Comparison of ENCODE assay signal across 1 cellular context in genomic region chrX:14872851-14873675, GRCh38.
TF ChIP-seq lines count a peak whose summit lies in the region.

FANCB (minus strand) TSS chrX:14873069; CDS start chrX:14865510, 7,559 bp downstream.
MOSPD2 (plus strand) TSS chrX:14873421; CDS start chrX:14873529, 108 bp downstream.

TF ChIP-seq in K562, 482 proteins besides CTCF, POLR2A, EP300 and RAD21 (continued from another document and continues in another):
- peak; percentile 21 for TF ChIP-seq E2F8 (IDR thresholded peaks at IDR 0.05; ENCODE audit: low read depth, partially characterized antibody)
- no peak for TF ChIP-seq ZNF311 (CRISPR knock-in tag; IDR thresholded peaks at IDR 0.05)
- TF ChIP-seq ETS1 (conservative IDR thresholded peaks at IDR 0.05; ENCODE audit: control insufficient read depth, low read depth, low read length): no peak
- peak; percentile 57 for TF ChIP-seq CCNT2 (IDR thresholded peaks at IDR 0.05; ENCODE audit: borderline replicate concordance, extremely low read depth, insufficient read length, low read depth, low read length)
- TF ChIP-seq CREB3 (tag; conservative IDR thresholded peaks at IDR 0.05; ENCODE audit: low read depth): no peak
- no peak for TF ChIP-seq NCOA4 (IDR thresholded peaks at IDR 0.05; ENCODE audit: partially characterized antibody)
- no peak for TF ChIP-seq MAFK (IDR thresholded peaks at IDR 0.05; ENCODE audit: low read length)
- TF ChIP-seq OTX1 (CRISPR knock-in tag; IDR thresholded peaks at IDR 0.05): no peak
- no peak for TF ChIP-seq NFATC3 (IDR thresholded peaks at IDR 0.05)
- no peak for TF ChIP-seq THAP7 (CRISPR knock-in tag; IDR thresholded peaks at IDR 0.05)
- TF ChIP-seq GTF2A2 (tag; IDR thresholded peaks at IDR 0.05): no peak
- TF ChIP-seq KHSRP (IDR thresholded peaks at IDR 0.05): no peak
- TF ChIP-seq NR0B1 (IDR thresholded peaks at IDR 0.05; ENCODE audit: partially characterized antibody): no peak
- TF ChIP-seq ZNF239 (CRISPR knock-in tag; IDR thresholded peaks at IDR 0.05): no peak
- no peak for TF ChIP-seq MCM5 (IDR thresholded peaks at IDR 0.05; ENCODE audit: low read depth)
- no peak for TF ChIP-seq CBX1 (IDR thresholded peaks at IDR 0.05; ENCODE audit: low read depth)
- TF ChIP-seq NR2C1 (IDR thresholded peaks at IDR 0.05): no peak
- TF ChIP-seq NR2C1 (tag; IDR thresholded peaks at IDR 0.05): no peak
- TF ChIP-seq SMAD2 (IDR thresholded peaks at IDR 0.05; ENCODE audit: low read depth, low read length): no peak
- TF ChIP-seq ATF1 (CRISPR knock-in tag; IDR thresholded peaks at IDR 0.05): peak; percentile 55
- peak; percentile 82 for TF ChIP-seq ATF1 (tag; IDR thresholded peaks at IDR 0.05)
- TF ChIP-seq ZBTB9 (CRISPR knock-in tag; IDR thresholded peaks at IDR 0.05): no peak
- TF ChIP-seq RFX7 (CRISPR knock-in tag; IDR thresholded peaks at IDR 0.05): no peak
- no peak for TF ChIP-seq ZNF23 (CRISPR knock-in tag; IDR thresholded peaks at IDR 0.05)
- no peak for TF ChIP-seq ZNF76 (CRISPR knock-in tag; IDR thresholded peaks at IDR 0.05; ENCODE audit: borderline replicate concordance)
- peak; percentile 89 for TF ChIP-seq CREB1 (IDR thresholded peaks at IDR 0.05)
- TF ChIP-seq CREB1 (CRISPR knock-in tag; IDR thresholded peaks at IDR 0.05): peak; percentile 76
- TF ChIP-seq ZNF121 (CRISPR knock-in tag; conservative IDR thresholded peaks at IDR 0.05): no peak
- no peak for TF ChIP-seq GATAD2B (IDR thresholded peaks at IDR 0.05; ENCODE audit: borderline replicate concordance)
- TF ChIP-seq ZBED1 (IDR thresholded peaks at IDR 0.05): no peak
- no peak for TF ChIP-seq ZNF717 (CRISPR knock-in tag; IDR thresholded peaks at IDR 0.05)
- TF ChIP-seq TRIM25 (IDR thresholded peaks at IDR 0.05; ENCODE audit: borderline replicate concordance): no peak
- no peak for TF ChIP-seq KLF10 (CRISPR knock-in tag; IDR thresholded peaks at IDR 0.05)
- TF ChIP-seq ZMIZ1 (IDR thresholded peaks at IDR 0.05; ENCODE audit: low read depth in 2 of 2, low read length in 2 of 2): no peak
- TF ChIP-seq HDAC1 (IDR thresholded peaks at IDR 0.05): peak in 1 of 2 experiments; percentile 80; a peak in 2 of 4 replicates
- TF ChIP-seq TEAD1 (CRISPR knock-in tag; IDR thresholded peaks at IDR 0.05): no peak
- no peak; the same call in 1 of the 2 replicates for TF ChIP-seq HCFC1 (IDR thresholded peaks at IDR 0.05; ENCODE audit: low read depth, low read length)
- peak; percentile 49 for TF ChIP-seq TAF1 (IDR thresholded peaks at IDR 0.05; ENCODE audit: control insufficient read depth, extremely low read depth, insufficient read depth, low read length, severe bottlenecking)
- peak; percentile 45 to 62; a peak in 2 of 4 replicates for TF ChIP-seq MNT (conservative IDR thresholded peaks at IDR 0.05)
- TF ChIP-seq BCOR (IDR thresholded peaks at IDR 0.05): no peak
- peak; percentile 57 for TF ChIP-seq EP400 (IDR thresholded peaks at IDR 0.05)
- TF ChIP-seq SPI1 (IDR thresholded peaks at IDR 0.05; ENCODE audit: borderline replicate concordance, low read depth, low read length): no peak
- no peak for TF ChIP-seq ZNF408 (CRISPR knock-in tag; IDR thresholded peaks at IDR 0.05; ENCODE audit: low read depth)
- TF ChIP-seq MEF2D (tag; conservative IDR thresholded peaks at IDR 0.05; ENCODE audit: low read depth): no peak
- no peak for TF ChIP-seq ADNP (tag; IDR thresholded peaks at IDR 0.05)
- no peak for TF ChIP-seq CSDE1 (IDR thresholded peaks at IDR 0.05)
- no peak for TF ChIP-seq ZNF282 (CRISPR knock-in tag; IDR thresholded peaks at IDR 0.05)
- no peak for TF ChIP-seq KLF6 (CRISPR knock-in tag; IDR thresholded peaks at IDR 0.05; ENCODE audit: borderline replicate concordance)
- TF ChIP-seq THAP12 (CRISPR knock-in tag; IDR thresholded peaks at IDR 0.05): no peak
- TF ChIP-seq KDM2B (CRISPR knock-in tag; IDR thresholded peaks at IDR 0.05): no peak
- TF ChIP-seq ILF3 (IDR thresholded peaks at IDR 0.05; ENCODE audit: borderline replicate concordance): no peak
- peak; percentile 62; the same call in 1 of the 2 replicates for TF ChIP-seq CEBPG (CRISPR knock-in tag; IDR thresholded peaks at IDR 0.05)
- TF ChIP-seq CEBPG (tag; conservative IDR thresholded peaks at IDR 0.05 in 1 of 2, IDR thresholded peaks at IDR 0.05 in 1 of 2): peak in 1 of 2 experiments; percentile 66; a peak in 3 of 4 replicates
- TF ChIP-seq ZNF696 (CRISPR knock-in tag; conservative IDR thresholded peaks at IDR 0.05): no peak
- TF ChIP-seq CHD4 (IDR thresholded peaks at IDR 0.05; ENCODE audit: insufficient read depth, insufficient replicate concordance, low read depth, low read length, poor library complexity, severe bottlenecking): no peak
